Comparison of ENCODE assay signal across 6 cellular contexts in the genomic region with DNA sequence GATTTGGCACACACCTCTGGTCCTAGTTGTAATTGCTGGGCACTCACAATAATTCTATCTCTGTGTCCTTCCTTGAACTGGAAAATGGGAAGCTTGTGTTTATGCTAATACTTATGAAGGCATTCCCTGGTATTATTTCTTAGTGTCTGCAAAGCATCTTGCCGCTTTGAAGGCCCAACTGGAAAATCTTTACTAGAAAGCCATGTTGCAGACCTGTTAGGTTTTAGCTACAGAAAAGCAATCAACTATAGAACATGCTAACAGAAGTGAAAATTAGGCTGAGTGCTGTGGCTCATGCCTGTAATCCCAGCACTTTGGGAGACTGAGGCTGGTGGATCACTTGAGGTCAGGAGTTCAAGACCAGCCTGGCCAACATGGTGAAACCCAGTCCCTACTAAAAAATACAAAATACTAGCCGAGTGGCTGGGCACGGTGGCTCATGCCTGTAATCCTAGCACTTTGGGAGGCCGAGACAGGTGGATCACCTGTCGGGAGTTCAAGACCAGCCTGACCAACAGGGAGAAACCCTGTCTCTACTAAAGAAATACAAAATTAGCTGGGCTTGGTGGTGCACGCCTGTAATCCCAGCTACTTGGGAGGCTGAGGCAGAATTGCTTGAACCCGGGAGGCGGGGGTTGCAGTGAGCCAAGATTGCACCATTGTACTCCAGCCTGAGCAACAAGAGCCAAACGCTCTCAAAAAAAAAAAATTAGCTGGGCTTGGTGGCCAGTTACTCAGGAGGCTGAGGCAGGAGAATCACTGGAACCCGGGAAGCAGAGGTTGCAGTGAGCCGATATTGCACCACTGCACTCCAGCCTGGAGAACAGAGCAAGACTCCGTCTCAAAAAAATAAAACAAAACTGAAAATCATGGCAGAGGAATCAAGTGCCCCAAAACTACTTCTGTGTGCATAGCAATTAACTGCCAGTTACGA. TPM values are rescaled to one million over a fixed set of nuclear protein-coding genes. Genes with fewer than 3 reads are reported as not detected.
DNase-seq lines count a peak whose midpoint lies in the region; ATAC-seq, FAIRE-seq and TF ChIP-seq lines count a peak whose summit lies in the region.
"Not testable (repeated sequence)": the region's sequence is repeated elsewhere in the genome, so short reads cannot be mapped to it uniquely, and the experiment has no call there.

No MANE protein-coding gene starts in this region.

- H3F3A ChIP-seq in GM23338 (replicated peaks; ENCODE audit: low read depth) (peaks cover 48% of the 10 kb centered on the region), PC-9 (ENCODE audit: insufficient read depth, low read depth) (peaks cover 58% of the 10 kb centered on the region), neural progenitor cell (ENCODE audit: low read depth) (peaks cover 69% of the 10 kb centered on the region)

- DNase-seq in GM23338 (ENCODE audit: low spot score); PC-9; activated T-cell treated with anti-CD3 and anti-CD28 coated beads, Interleukin-2, amount 50 U/mL, for 24 hours; H1 (ENCODE audit: low read depth in 1 of 2, low spot score in 2 of 2); neural progenitor cell (ENCODE audit: low spot score): not testable (repeated sequence)

- not testable (repeated sequence) for BruUV-seq in PC-9 (replicated peaks; lab: Mats Ljungman, UMichigan)

- not testable (repeated sequence) for H3K79me1 ChIP-seq in H1 (ENCODE audit: low read depth, low read length)

- H3K36me3 ChIP-seq in ACC112 (ENCODE audit: insufficient read depth, low read length) (peaks cover 47% of the 10 kb centered on the region), GM23338 (ENCODE audit: insufficient read depth) (peaks cover 37% of the 10 kb centered on the region), PC-9 (ENCODE audit: low read depth) (peaks cover 36% of the 10 kb centered on the region), H1 (ENCODE audit: control insufficient read depth in 2 of 4, insufficient read depth in 4 of 4, low read length in 3 of 4) (peaks cover 17 to 51% (median 36%) of the 10 kb centered on the region in 4 experiments), neural progenitor cell (peaks cover 34% of the 10 kb centered on the region)

- peaks cover 25% of the 10 kb centered on the region for H3K4me1 Mint-ChIP-seq in GM23338
- H3K4me1 Mint-ChIP-seq in activated T-cell treated with anti-CD3 and anti-CD28 coated beads, Interleukin-2, amount 50 U/mL, for 24 hours (ENCODE audit: low read depth) = peaks cover 58% of the 10 kb centered on the region
- H3K4me1 Mint-ChIP-seq in neural progenitor cell = peaks cover 40% of the 10 kb centered on the region

- H2BK5ac ChIP-seq in H1 (ENCODE audit: low read depth, low read length) = not testable (repeated sequence)

- H3K27ac ChIP-seq in ACC112 (ENCODE audit: low read depth, low read length) (0 out of 2 replicates have a peak overlapping the region, but pooled peaks have one; percentile 8), GM23338 (ENCODE audit: low read depth) (peak overlapping the region; percentile 77; the same call in 1 of the 2 replicates), PC-9 (peak overlapping the region; percentile 26; the same call in 1 of the 2 replicates), neural progenitor cell (peak overlapping the region; percentile 24)
- H3K27ac ChIP-seq in H1 (ENCODE audit: low read depth, low read length) = not testable (repeated sequence)

- not testable (repeated sequence) for H3K27ac Mint-ChIP-seq in GM23338, neural progenitor cell
- H3K27ac Mint-ChIP-seq in activated T-cell treated with anti-CD3 and anti-CD28 coated beads, Interleukin-2, amount 50 U/mL, for 24 hours = peak overlapping the region; percentile 99

- H3K27me3 Mint-ChIP-seq in GM23338 (ENCODE audit: insufficient read depth, low read depth, poor library complexity) = peaks cover 22% of the 10 kb centered on the region
- H3K27me3 Mint-ChIP-seq in activated T-cell treated with anti-CD3 and anti-CD28 coated beads, Interleukin-2, amount 50 U/mL, for 24 hours; neural progenitor cell (ENCODE audit: insufficient read depth, low read depth): not testable (repeated sequence)

- TF ChIP-seq CTCF in GM23338 (conservative IDR thresholded peaks at IDR 0.05; ENCODE audit: low read depth in 2 of 2); PC-9 (conservative IDR thresholded peaks at IDR 0.05); H1 (IDR thresholded peaks at IDR 0.05; ENCODE audit: control extremely low read depth in 1 of 3, insufficient read depth in 1 of 3, low read depth in 1 of 3, low read length in 3 of 3); neural progenitor cell (IDR thresholded peaks at IDR 0.05): not testable (repeated sequence)

- peaks cover 44% of the 10 kb centered on the region for H4K20me1 ChIP-seq in GM23338 (replicated peaks; ENCODE audit: insufficient read depth)
- H4K20me1 ChIP-seq in PC-9 (ENCODE audit: insufficient read depth) = peaks cover 46% of the 10 kb centered on the region
- H4K20me1 ChIP-seq in H1 (replicated peaks in 1 of 2; ENCODE audit: control insufficient read depth in 1 of 2, insufficient read depth in 2 of 2, low read length in 2 of 2) = peaks cover 17 to 22% of the 10 kb centered on the region in 2 experiments
- H4K20me1 ChIP-seq in neural progenitor cell (ENCODE audit: low read depth) = peaks cover 57% of the 10 kb centered on the region

- not testable (repeated sequence) for H3K56ac ChIP-seq in H1 (replicated peaks; ENCODE audit: insufficient read length, low read depth, low read length)

- not testable (repeated sequence) for H3K14ac ChIP-seq in H1 (ENCODE audit: insufficient read length)

- H3K36me3 Mint-ChIP-seq in GM23338 (ENCODE audit: low read depth) (peaks cover 74% of the 10 kb centered on the region), neural progenitor cell (peaks cover 28% of the 10 kb centered on the region)
- peaks cover 98% of the 10 kb centered on the region for H3K36me3 Mint-ChIP-seq in activated T-cell treated with anti-CD3 and anti-CD28 coated beads, Interleukin-2, amount 50 U/mL, for 24 hours (ENCODE audit: low read depth)

- H2BK120ac ChIP-seq in H1 (replicated peaks; ENCODE audit: low read depth, low read length) = not testable (repeated sequence)

- FAIRE-seq in H1 (lab: Jason Lieb, UNC) = not testable (repeated sequence)

- not testable (repeated sequence) for H3K9me3 Mint-ChIP-seq in GM23338; activated T-cell treated with anti-CD3 and anti-CD28 coated beads, Interleukin-2, amount 50 U/mL, for 24 hours; neural progenitor cell

- not testable (repeated sequence) for H3K4ac ChIP-seq in H1 (replicated peaks; ENCODE audit: insufficient read length, low read depth, low read length)

- H2AFZ ChIP-seq in ACC112 (ENCODE audit: low read length, unreplicated experiment); GM23338; PC-9; H1 (ENCODE audit: low read length); neural progenitor cell (replicated peaks): not testable (repeated sequence)

- intact Hi-C loops in PC-9 (cut with micrococcal nuclease; ENCODE audit: unreplicated experiment) = loop anchor here (10.0 kb wide), 1 partner anchor 1583 kb away; no protein-coding TSS in a partner anchor

- H3K79me2 ChIP-seq in ACC112 (ENCODE audit: control insufficient read depth, insufficient read depth, low read length, unreplicated experiment) (peaks cover 91% of the 10 kb centered on the region), GM23338 (replicated peaks; ENCODE audit: insufficient read depth) (peaks cover 74% of the 10 kb centered on the region), PC-9 (ENCODE audit: low read depth) (peaks cover 93% of the 10 kb centered on the region), H1 (ENCODE audit: control insufficient read depth in 1 of 2, insufficient read depth in 2 of 2, low read length in 2 of 2) (peaks cover 16 to 69% of the 10 kb centered on the region in 2 experiments), neural progenitor cell (ENCODE audit: low read depth) (peaks cover 88% of the 10 kb centered on the region)

- peak overlapping the region; percentile 87; the same call in 1 of the 2 replicates for H3K4me3 ChIP-seq in ACC112 (ENCODE audit: low read depth, low read length)
- not testable (repeated sequence) for H3K4me3 ChIP-seq in GM23338; PC-9; H1 (ENCODE audit: extremely low read depth in 1 of 4, insufficient read depth in 2 of 4, low read depth in 3 of 4, low read length in 4 of 4); neural progenitor cell

- H4K5ac ChIP-seq in H1 (ENCODE audit: insufficient read length, low read depth, low read length) = not testable (repeated sequence)

- H3K9ac ChIP-seq in H1 (replicated peaks in 1 of 4; ENCODE audit: extremely low read depth in 1 of 4, low read depth in 3 of 4, low read length in 3 of 4); neural progenitor cell: not testable (repeated sequence)

- CTCF ChIA-PET in PC-9 (lab: Charles Lee) = not testable (repeated sequence)
- CTCF ChIA-PET in H1 (lab: Charles Lee; ENCODE audit: partially characterized antibody) = interaction anchor here (0.9 to 1.2 kb wide), 3 partner anchors 18 to 79 kb away, joined by 3 to 4 read pairs (median 3); no protein-coding TSS in a partner anchor

- not testable (repeated sequence) for H2BK15ac ChIP-seq in H1 (ENCODE audit: low read length)

- not testable (repeated sequence) for H2AK5ac ChIP-seq in H1 (ENCODE audit: low read depth, low read length)

- H4K91ac ChIP-seq in H1 (replicated peaks; ENCODE audit: insufficient read length, low read length) = not testable (repeated sequence)

- TF ChIP-seq POLR2A in H1 (IDR thresholded peaks at IDR 0.05; ENCODE audit: control extremely low read depth in 1 of 2, low read depth in 2 of 2, low read length in 2 of 2) = peak; percentile 18 to 24; a peak in 1 of 3 replicates

- 89% methylated on average over 13 of the region's 13 CpGs; no CpG with 5 or more reads in 1 of the 2 experiments for WGBS in H1 (ENCODE audit: extremely low coverage in 1 of 2, insufficient coverage in 1 of 2, insufficient read length in 1 of 2, insufficient replicate concordance in 2 of 2, low coverage in 1 of 2, low lambda C conversion rate in 2 of 2, missing lambda C conversion rate in 1 of 2), 2 experiments

- not testable (repeated sequence) for H3K9me3 ChIP-seq in PC-9 (ENCODE audit: insufficient read depth, low read depth); H1 (ENCODE audit: insufficient read depth in 2 of 2, low read depth in 1 of 2, low read length in 1 of 2); neural progenitor cell (ENCODE audit: low read depth)

- H3K4me2 ChIP-seq in GM23338; PC-9; H1 (ENCODE audit: insufficient read depth in 1 of 2, low read depth in 2 of 2, low read length in 2 of 2); neural progenitor cell: not testable (repeated sequence)

- H3K23ac ChIP-seq in H1 (ENCODE audit: insufficient read length) = not testable (repeated sequence)

- H2BK12ac ChIP-seq in H1 (ENCODE audit: low read depth, low read length) = not testable (repeated sequence)

- H3K4me1 ChIP-seq in ACC112 (ENCODE audit: control insufficient read depth, insufficient read depth, low read length, unreplicated experiment) (peaks cover 25% of the 10 kb centered on the region), GM23338 (ENCODE audit: insufficient read depth) (peaks cover 18% of the 10 kb centered on the region), PC-9 (replicated peaks; ENCODE audit: insufficient read depth) (peaks cover 27% of the 10 kb centered on the region), H1 (replicated peaks in 1 of 4; ENCODE audit: control insufficient read depth in 3 of 4, insufficient read depth in 4 of 4, low read length in 3 of 4) (peaks cover 2 to 12% (median 5%) of the 10 kb centered on the region in 4 experiments; a peak in 5 of 7 replicates), neural progenitor cell (peaks cover 26% of the 10 kb centered on the region)

- not testable (repeated sequence) for TF ChIP-seq EP300 in H1 (IDR thresholded peaks at IDR 0.05; ENCODE audit: borderline replicate concordance in 1 of 2, low read depth in 2 of 2, low read length in 2 of 2)

- ATAC-seq in GM23338 = not testable (repeated sequence)

- H3K18ac ChIP-seq in H1 (ENCODE audit: extremely low read depth, low read length) = not testable (repeated sequence)

- POLR2A ChIA-PET in PC-9 (lab: Charles Lee; ENCODE audit: unreplicated experiment) (interaction anchor here (0.6 to 0.7 kb wide), 3 partner anchors 11 to 678 kb away, joined by 3 to 8 read pairs (median 6); no protein-coding TSS in a partner anchor), H1 (lab: Charles Lee; ENCODE audit: partially characterized antibody) (interaction anchor here (0.6 to 9.2 kb wide), 24 partner anchors 6 to 851 kb away, joined by 3 to 181 read pairs (median 3); a partner anchor contains a TSS)

- not testable (repeated sequence) for H3K27me3 ChIP-seq in ACC112 (ENCODE audit: insufficient read depth, low read length); GM23338 (ENCODE audit: insufficient read depth); PC-9 (ENCODE audit: insufficient read depth, low read depth); H1 (replicated peaks in 1 of 4; ENCODE audit: control insufficient read depth in 3 of 4, extremely low read depth in 1 of 4, insufficient read depth in 3 of 4, low read length in 3 of 4); neural progenitor cell

- H4K8ac ChIP-seq in H1 (ENCODE audit: extremely low read depth, insufficient read depth, low read length) = not testable (repeated sequence)

- not testable (repeated sequence) for H3K9me2 ChIP-seq in GM23338 (ENCODE audit: insufficient read depth); PC-9 (ENCODE audit: insufficient read depth)

- H2BK20ac ChIP-seq in H1 (ENCODE audit: low read length) = not testable (repeated sequence)

- not testable (repeated sequence) for TF ChIP-seq RAD21 in H1 (IDR thresholded peaks at IDR 0.05 in 1 of 2, conservative IDR thresholded peaks at IDR 0.05 in 1 of 2; ENCODE audit: low read depth in 2 of 2, low read length in 2 of 2)

- H3K23me2 ChIP-seq in H1 (ENCODE audit: low read depth, low read length) = not testable (repeated sequence)

- H3K4me3 Mint-ChIP-seq in GM23338, neural progenitor cell: not testable (repeated sequence)
- H3K4me3 Mint-ChIP-seq in activated T-cell treated with anti-CD3 and anti-CD28 coated beads, Interleukin-2, amount 50 U/mL, for 24 hours = peak overlapping the region; percentile 99

RNA-seq across cellular contexts. Expression of a gene that starts 5.1 kb away (rescaled TPM):
- 524 and 547 TPM in 2 replicates for total RNA-seq in GM23338 (2014; rRNA removed; shearing (Covaris generic))
- polyA plus RNA-seq in GM23338 (2016; fragmentation: Nextera tagmentation; extraction: Ambion mirVana) (305 and 317 TPM in 2 replicates), H1 (2011; rRNA removed) (401 and 479 TPM in 2 replicates)
- total RNA-seq in PC-9 (2021) (186 and 187 TPM in 2 replicates), neural progenitor cell (ENCODE audit: low replicate concordance) (329 and 333 TPM in 2 replicates)
- 397 and 413 TPM in 2 replicates for total RNA-seq in H1 (2021; fragmentation: NEBNext Ultra II Directional; extraction: Animal tissue kit (Norgen Biotek cat#: 25700))
- 476 TPM for polyA plus RNA-seq in H1 (2011; cell fraction: cytosol; rRNA removed)
- 766 TPM for polyA plus RNA-seq in H1 (2011; cell fraction: nucleus; rRNA removed)
- polyA plus RNA-seq in H1 (2012, experiment 1 of 2) = 293 to 353 TPM (median 324 TPM) in 4 replicates
- polyA plus RNA-seq in H1 (2012, experiment 2 of 2) = 136 TPM
- polyA plus RNA-seq in H1 (2013, experiment 1 of 2) = 351 TPM
- polyA plus RNA-seq in H1 (2013, experiment 2 of 2) = 323 TPM
- polyA minus RNA-seq in H1 (2011; rRNA and poly(A)+ RNA removed) = 111 TPM in 2 replicates
- polyA minus RNA-seq in H1 (2011; cell fraction: cytosol; rRNA and poly(A)+ RNA removed) = 337 TPM
- 830 TPM for polyA minus RNA-seq in H1 (2011; cell fraction: nucleus; rRNA and poly(A)+ RNA removed)

RNA-seq across cellular contexts. Expression of a gene that starts 5.4 kb away (rescaled TPM):
- total RNA-seq in GM23338 (2014; rRNA removed; shearing (Covaris generic)) = 41.6 and 43.2 TPM in 2 replicates
- 51.6 and 55.9 TPM in 2 replicates for polyA plus RNA-seq in GM23338 (2016; fragmentation: Nextera tagmentation; extraction: Ambion mirVana)
- total RNA-seq in PC-9 (2021) = 31.7 and 40.5 TPM in 2 replicates
- total RNA-seq in H1 (2021; fragmentation: NEBNext Ultra II Directional; extraction: Animal tissue kit (Norgen Biotek cat#: 25700)) = 36.1 and 36.2 TPM in 2 replicates
- 41.3 and 60.2 TPM in 2 replicates for polyA plus RNA-seq in H1 (2011; rRNA removed)
- 51.3 TPM for polyA plus RNA-seq in H1 (2011; cell fraction: cytosol; rRNA removed)
- polyA plus RNA-seq in H1 (2011; cell fraction: nucleus; rRNA removed) = 40.3 TPM
- polyA plus RNA-seq in H1 (2012, experiment 1 of 2) = 36.4 to 47.2 TPM (median 43.1 TPM) in 4 replicates
- 34.6 TPM for polyA plus RNA-seq in H1 (2012, experiment 2 of 2)
- polyA plus RNA-seq in H1 (2013, experiment 1 of 2) = 40.2 TPM
- 38.5 TPM for polyA plus RNA-seq in H1 (2013, experiment 2 of 2)
- 25.9 and 32.3 TPM in 2 replicates for polyA minus RNA-seq in H1 (2011; rRNA and poly(A)+ RNA removed)
- 11.8 TPM for polyA minus RNA-seq in H1 (2011; cell fraction: cytosol; rRNA and poly(A)+ RNA removed)
- polyA minus RNA-seq in H1 (2011; cell fraction: nucleus; rRNA and poly(A)+ RNA removed) = 16.5 TPM
- 38.1 and 40.4 TPM in 2 replicates for total RNA-seq in neural progenitor cell (ENCODE audit: low replicate concordance)

RNA-seq across cellular contexts. Expression of a gene that starts 5.7 kb away (rescaled TPM):
- total RNA-seq in GM23338 (2014; rRNA removed; shearing (Covaris generic)) = 11.3 and 12.8 TPM in 2 replicates
- polyA plus RNA-seq in GM23338 (2016; fragmentation: Nextera tagmentation; extraction: Ambion mirVana) = 11.4 and 12.7 TPM in 2 replicates
- 19.4 and 25.2 TPM in 2 replicates for total RNA-seq in PC-9 (2021)
- total RNA-seq in H1 (2021; fragmentation: NEBNext Ultra II Directional; extraction: Animal tissue kit (Norgen Biotek cat#: 25700)) = 18.6 and 22.2 TPM in 2 replicates
- 8.6 and 10.6 TPM in 2 replicates for polyA plus RNA-seq in H1 (2011; rRNA removed)
- 9.9 TPM for polyA plus RNA-seq in H1 (2011; cell fraction: cytosol; rRNA removed)
- 11.7 TPM for polyA plus RNA-seq in H1 (2011; cell fraction: nucleus; rRNA removed)
- 18.3 to 22.2 TPM (median 19.1 TPM) in 4 replicates for polyA plus RNA-seq in H1 (2012, experiment 1 of 2)
- polyA plus RNA-seq in H1 (2012, experiment 2 of 2) = 9.1 TPM
- polyA plus RNA-seq in H1 (2013, experiment 1 of 2) = 10.0 TPM
- polyA plus RNA-seq in H1 (2013, experiment 2 of 2) = 8.7 TPM
- polyA minus RNA-seq in H1 (2011; rRNA and poly(A)+ RNA removed) = 3.1 and 5.3 TPM in 2 replicates
- 5.8 TPM for polyA minus RNA-seq in H1 (2011; cell fraction: cytosol; rRNA and poly(A)+ RNA removed)
- 6.7 TPM for polyA minus RNA-seq in H1 (2011; cell fraction: nucleus; rRNA and poly(A)+ RNA removed)
- 8.7 and 11.6 TPM in 2 replicates for total RNA-seq in neural progenitor cell (ENCODE audit: low replicate concordance)

RNA-seq across cellular contexts. Expression of a gene that starts 5.9 kb away (rescaled TPM):
- total RNA-seq in GM23338 (2014; rRNA removed; shearing (Covaris generic)) = 25.5 and 35.3 TPM in 2 replicates
- polyA plus RNA-seq in GM23338 (2016; fragmentation: Nextera tagmentation; extraction: Ambion mirVana) = 9.3 and 10.2 TPM in 2 replicates
- 43.8 and 47.3 TPM in 2 replicates for total RNA-seq in PC-9 (2021)
- 18.9 and 19.8 TPM in 2 replicates for total RNA-seq in H1 (2021; fragmentation: NEBNext Ultra II Directional; extraction: Animal tissue kit (Norgen Biotek cat#: 25700))
- 15.1 and 17.7 TPM in 2 replicates for polyA plus RNA-seq in H1 (2011; rRNA removed)
- 10.6 TPM for polyA plus RNA-seq in H1 (2011; cell fraction: cytosol; rRNA removed)
- polyA plus RNA-seq in H1 (2011; cell fraction: nucleus; rRNA removed) = 27.8 TPM
- polyA plus RNA-seq in H1 (2012, experiment 1 of 2) = 13.3 to 15.9 TPM (median 15.0 TPM) in 4 replicates
- 9.3 TPM for polyA plus RNA-seq in H1 (2012, experiment 2 of 2)
- polyA plus RNA-seq in H1 (2013, experiment 1 of 2) = 18.9 TPM
- 18.6 TPM for polyA plus RNA-seq in H1 (2013, experiment 2 of 2)
- 22.0 and 30.9 TPM in 2 replicates for polyA minus RNA-seq in H1 (2011; rRNA and poly(A)+ RNA removed)
- polyA minus RNA-seq in H1 (2011; cell fraction: cytosol; rRNA and poly(A)+ RNA removed) = 7.3 TPM
- polyA minus RNA-seq in H1 (2011; cell fraction: nucleus; rRNA and poly(A)+ RNA removed) = 31.0 TPM
- 22.5 and 25.7 TPM in 2 replicates for total RNA-seq in neural progenitor cell (ENCODE audit: low replicate concordance)

RNA-seq across cellular contexts. Expression of a gene that starts 21.3 kb away (rescaled TPM):
- total RNA-seq in GM23338 (2014; rRNA removed; shearing (Covaris generic)) = 29.2 and 46.6 TPM in 2 replicates
- polyA plus RNA-seq in GM23338 (2016; fragmentation: Nextera tagmentation; extraction: Ambion mirVana) (11.4 and 12.1 TPM in 2 replicates), H1 (2011; rRNA removed) (12.8 and 17.8 TPM in 2 replicates)
- total RNA-seq in PC-9 (2021) (5.5 and 8.9 TPM in 2 replicates), neural progenitor cell (ENCODE audit: low replicate concordance) (54.6 and 55.4 TPM in 2 replicates)
- total RNA-seq in H1 (2021; fragmentation: NEBNext Ultra II Directional; extraction: Animal tissue kit (Norgen Biotek cat#: 25700)) = 21.3 and 26.6 TPM in 2 replicates
- 19.7 TPM for polyA plus RNA-seq in H1 (2011; cell fraction: cytosol; rRNA removed)
- 15.7 TPM for polyA plus RNA-seq in H1 (2011; cell fraction: nucleus; rRNA removed)
- polyA plus RNA-seq in H1 (2012, experiment 1 of 2) = 22.5 to 26.9 TPM (median 24.9 TPM) in 4 replicates
- 28.3 TPM for polyA plus RNA-seq in H1 (2012, experiment 2 of 2)
- 26.7 TPM for polyA plus RNA-seq in H1 (2013, experiment 1 of 2)
- polyA plus RNA-seq in H1 (2013, experiment 2 of 2) = 34.1 TPM
- 13.7 and 15.2 TPM in 2 replicates for polyA minus RNA-seq in H1 (2011; rRNA and poly(A)+ RNA removed)
- 9.0 TPM for polyA minus RNA-seq in H1 (2011; cell fraction: cytosol; rRNA and poly(A)+ RNA removed)
- polyA minus RNA-seq in H1 (2011; cell fraction: nucleus; rRNA and poly(A)+ RNA removed) = 6.9 TPM
